In the genomic region with DNA sequence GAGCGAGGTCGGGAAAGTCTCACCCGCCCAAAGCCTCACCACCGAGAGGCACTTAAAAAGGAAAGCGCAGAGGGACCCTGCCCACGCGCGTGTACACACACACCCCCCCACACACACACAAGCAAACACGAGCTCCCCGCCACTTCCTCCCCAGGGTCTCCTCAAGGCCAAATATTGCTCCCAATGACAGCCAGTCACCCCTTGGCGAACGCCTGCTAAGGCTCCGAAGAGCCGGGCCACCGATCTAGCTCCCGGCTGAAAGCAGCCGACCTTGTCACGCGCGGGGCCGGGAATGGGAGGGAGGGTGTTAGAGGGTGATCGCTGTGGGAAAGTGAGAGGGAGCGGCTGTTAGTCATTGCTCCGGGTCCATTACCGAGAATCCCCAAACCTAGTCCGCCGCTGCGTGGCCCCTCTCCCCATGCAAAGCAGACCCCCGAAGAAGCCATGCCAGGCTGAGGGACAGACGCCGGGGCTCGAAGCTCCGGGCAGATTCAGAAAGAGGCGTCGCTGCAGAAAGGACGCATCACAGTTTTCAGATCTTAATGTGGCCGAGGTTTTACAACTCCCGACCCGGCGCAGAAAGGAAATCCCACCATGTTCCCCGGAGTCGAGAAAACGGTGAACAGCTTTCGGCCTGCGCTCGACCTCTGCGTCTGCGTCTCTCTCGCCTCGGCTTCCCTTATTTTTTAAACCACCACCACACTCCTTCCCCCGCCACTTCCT, we compare ENCODE assay signal across 8 cellular contexts. TPM values are rescaled to one million over a fixed set of nuclear protein-coding genes. Genes with fewer than 3 reads are reported as not detected.
DNase-seq lines count a peak whose midpoint lies in the region; ATAC-seq and TF ChIP-seq lines count a peak whose summit lies in the region.

No MANE protein-coding gene starts in this region.

- no peaks in the 10 kb centered on the region for H3K36me3 ChIP-seq in iPS DF 6.9 (ENCODE audit: control insufficient read depth, insufficient read depth, low read length)
- no peaks in the 10 kb centered on the region for H3K36me3 ChIP-seq in skeletal muscle satellite cell (ENCODE audit: insufficient read depth, low read length)
- H3K36me3 ChIP-seq in OCI-LY7 (ENCODE audit: insufficient read depth, low read length), result no peaks in the 10 kb centered on the region

- H3K9ac ChIP-seq in skeletal muscle satellite cell (ENCODE audit: low read depth, low read length), result peak overlapping the region; percentile 82

- H3K4me2 ChIP-seq in skeletal muscle satellite cell (ENCODE audit: low read length) (peak overlapping the region; percentile 99), OCI-LY7 (ENCODE audit: low read length) (no peak overlapping the region)

- no peak overlapping the region for H3K27ac Mint-ChIP-seq in IgD-negative memory B cell

- H3K4me1 ChIP-seq in iPS DF 6.9 (ENCODE audit: control insufficient read depth, insufficient read depth, low read length) (no peaks in the 10 kb centered on the region), skeletal muscle satellite cell (ENCODE audit: control insufficient read depth, insufficient read depth, low read length) (peaks cover 45% of the 10 kb centered on the region), OCI-LY7 (ENCODE audit: insufficient read depth, low read length, poor library complexity, severe bottlenecking) (no peaks in the 10 kb centered on the region)

- DNase-seq in DMS53 (lab: John Stamatoyannopoulos, UW), result peak; percentile 78
- DNase-seq in iPS DF 6.9 (ENCODE audit: low read depth, low spot score), result no peak
- no peak for DNase-seq in OCI-LY7 (ENCODE audit: low spot score)

- CTCF ChIA-PET in OCI-LY7 (lab: Charles Lee; ENCODE audit: unreplicated experiment), result interaction anchor here (0.7 kb wide), 1 partner anchor 186 kb away, joined by 4 read pairs; no protein-coding TSS in a partner anchor

- H3K27me3 Mint-ChIP-seq in IgD-negative memory B cell, result peaks cover 63% of the 10 kb centered on the region

- H3K9me2 ChIP-seq in OCI-LY7 (ENCODE audit: insufficient read depth, low read length), result no peaks in the 10 kb centered on the region

- H3K27ac ChIP-seq in angular gyrus (ENCODE audit: low read depth, low read length) (peak overlapping the region; percentile 73), iPS DF 6.9 (ENCODE audit: low read length) (no peak overlapping the region), OCI-LY7 (ENCODE audit: low read depth, low read length, poor library complexity, severe bottlenecking) (no peak overlapping the region)

- H2AFZ ChIP-seq in OCI-LY7 (ENCODE audit: low read length), result no peak overlapping the region

- TF ChIP-seq CTCF in OCI-LY7 (conservative IDR thresholded peaks at IDR 0.05; ENCODE audit: low read length), result no peak

- peaks cover 9 to 21% (median 12%) of the 10 kb centered on the region in 3 donors for H3K4me1 Mint-ChIP-seq in IgD-negative memory B cell

- POLR2A ChIA-PET in OCI-LY7 (lab: Charles Lee), result no interaction called here

- intact Hi-C loops in OCI-LY7 (cut with micrococcal nuclease; ENCODE audit: unreplicated experiment), result no loop called here

- ATAC-seq in HG03095 (IDR thresholded peaks at IDR 0.05; ENCODE audit: unreplicated experiment), result no peak
- no peak for ATAC-seq in GM19324 (IDR thresholded peaks at IDR 0.05; ENCODE audit: low FRiP score, unreplicated experiment)

- H3K79me2 ChIP-seq in OCI-LY7 (ENCODE audit: insufficient read depth, low read depth, low read length), result no peaks in the 10 kb centered on the region

- no peaks in the 10 kb centered on the region for H4K20me1 ChIP-seq in OCI-LY7 (ENCODE audit: insufficient read depth, low read length)

- H3K27me3 ChIP-seq in iPS DF 6.9 (ENCODE audit: control insufficient read depth, insufficient read depth, low read length) (peaks cover 24% of the 10 kb centered on the region; the same call in 1 of the 2 replicates), skeletal muscle satellite cell (ENCODE audit: control insufficient read depth, insufficient read depth, low read length) (peaks cover 31% of the 10 kb centered on the region)

- H3K4me3 ChIP-seq in iPS DF 6.9 (ENCODE audit: low read length), result peak overlapping the region; percentile 66
- peak overlapping the region; percentile 78 for H3K4me3 ChIP-seq in skeletal muscle satellite cell (ENCODE audit: low read length)
- no peak overlapping the region for H3K4me3 ChIP-seq in OCI-LY7 (ENCODE audit: low read depth, low read length, poor library complexity, severe bottlenecking)

- H3K9me3 ChIP-seq in iPS DF 6.9 (ENCODE audit: control insufficient read depth, insufficient read depth, low read length) (no peaks in the 10 kb centered on the region), skeletal muscle satellite cell (replicated peaks; ENCODE audit: low read length) (no peaks in the 10 kb centered on the region), OCI-LY7 (ENCODE audit: low read length) (no peaks in the 10 kb centered on the region)

- no TSS peak for BruUV-seq in OCI-LY7 (replicated peaks; lab: Mats Ljungman, UMichigan)

- no peaks in the 10 kb centered on the region for H3K36me3 Mint-ChIP-seq in IgD-negative memory B cell

- H3K9me3 Mint-ChIP-seq in IgD-negative memory B cell, result no peaks in the 10 kb centered on the region

- no CpG with 5 or more reads among the region's 51 CpGs for WGBS in iPS DF 6.9 (ENCODE audit: insufficient coverage, insufficient read length)

- H3K4me3 Mint-ChIP-seq in IgD-negative memory B cell, result peak overlapping the region; percentile 43 to 93 (median 84)

RNA-seq across cellular contexts. Expression of a gene that starts 2.6 kb away (rescaled TPM):
- not detected for polyA plus RNA-seq in IgD-negative memory B cell
- total RNA-seq in skeletal muscle satellite cell (2012; rRNA removed), result 0.87 TPM in 1 of 2 replicates, not detected in the other
- not detected in 2 replicates for total RNA-seq in OCI-LY7 (2014; rRNA removed; shearing (Covaris generic))
- total RNA-seq in OCI-LY7 (2022), result not detected in 2 replicates
